27 cellular contexts compared by ENCODE assay signal in the genomic region with DNA sequence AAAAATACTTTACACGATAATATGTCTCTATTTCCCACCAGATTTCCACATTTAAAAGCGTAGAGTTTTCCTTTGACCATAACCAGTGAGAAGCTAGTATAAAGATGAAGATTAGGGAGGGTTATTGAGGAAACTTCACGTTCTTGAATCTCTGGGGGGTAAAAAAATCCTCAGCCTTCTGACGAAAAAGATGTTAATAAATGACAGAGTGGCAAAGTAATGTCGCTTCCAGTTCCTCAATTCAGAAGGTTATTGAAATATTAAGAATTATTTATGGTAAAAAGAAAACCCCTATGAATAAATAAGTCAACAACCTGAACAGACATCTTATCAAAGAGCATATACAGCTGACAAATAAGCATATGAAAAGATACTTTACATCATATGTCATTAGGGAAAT.
DNase-seq lines count a peak whose midpoint lies in the region; ATAC-seq, FAIRE-seq and TF ChIP-seq lines count a peak whose summit lies in the region.
"Had no signal": no experiment of that assay in that cellular context is flagged by ENCODE, and none has a peak within 500 bp of the region (broad histone marks: within the 10 kb centered on the region; RNA-seq: fewer than 3 reads in every experiment).

No MANE protein-coding gene starts in this region.

- no peak overlapping the region for H3K27ac ChIP-seq in osteoblast (ENCODE audit: low read depth, low read length)
- H3K27ac ChIP-seq: BLaER1, gastrocnemius medialis, HL-60, neutrophil, prostate gland, sigmoid colon, tibial nerve had no signal

- no peak overlapping the region for H2AFZ ChIP-seq in osteoblast (ENCODE audit: low read length)

- H3K4me1 Mint-ChIP-seq in activated CD4-positive, alpha-beta memory T cell treated with anti-CD3 and anti-CD28 coated beads for 36 hours (ENCODE audit: low read depth) = no peaks in the 10 kb centered on the region
- H3K4me1 Mint-ChIP-seq in activated T-cell treated with anti-CD3 and anti-CD28 coated beads, Interleukin-2, amount 50 U/mL, for 24 hours (ENCODE audit: low read depth) = no peaks in the 10 kb centered on the region
- H3K4me1 Mint-ChIP-seq: H9; stimulated activated effector memory CD8-positive, alpha-beta T cell treated with anti-CD3 and anti-CD28 coated beads, Interleukin-12 subunit alpha, Interleukin-12 subunit beta, amount 100 ng/mL, for 72 hours had no signal

- intact Hi-C loops in activated CD4-positive, alpha-beta memory T cell treated with anti-CD3 and anti-CD28 coated beads for 36 hours (cut with micrococcal nuclease) = no loop called here

- CTCF ChIA-PET in activated CD4-positive, alpha-beta memory T cell treated with anti-CD3 and anti-CD28 coated beads for 36 hours (lab: Charles Lee) = no interaction called here

- no peaks in the 10 kb centered on the region for H3K9me3 ChIP-seq in osteoblast (ENCODE audit: low read depth, low read length)
- H3K9me3 ChIP-seq: BLaER1, gastrocnemius medialis, MG63, neutrophil, prostate gland, sigmoid colon, tibial nerve had no signal

- no peak overlapping the region for H3K27ac Mint-ChIP-seq in activated CD4-positive, alpha-beta memory T cell treated with anti-CD3 and anti-CD28 coated beads for 36 hours
- no peak overlapping the region for H3K27ac Mint-ChIP-seq in activated T-cell treated with anti-CD3 and anti-CD28 coated beads, Interleukin-2, amount 50 U/mL, for 24 hours
- H3K27ac Mint-ChIP-seq: activated CD8-positive, alpha-beta T cell treated with anti-CD3 and anti-CD28 coated beads, Interleukin-2, amount 10 ng/mL, durations not matched to agents 7 days and 5 days; activated naive CD4-positive, alpha-beta T cell treated with anti-CD3 and anti-CD28 coated beads, Interleukin-2, amount 50 U/mL, for 72 hours; H9; stimulated activated effector memory CD8-positive, alpha-beta T cell treated with anti-CD3 and anti-CD28 coated beads, Interleukin-12 subunit alpha, Interleukin-12 subunit beta, amount 100 ng/mL, for 72 hours had no signal

- FAIRE-seq in D721Med (lab: Jason Lieb, UNC) = no peak
- FAIRE-seq: endothelial cell of umbilical vein had no signal

- no peaks in the 10 kb centered on the region for H3K27me3 ChIP-seq in osteoblast (ENCODE audit: insufficient read depth, low read length)
- H3K27me3 ChIP-seq: BLaER1, gastrocnemius medialis, MG63, neutrophil, sigmoid colon, tibial nerve had no signal

- no peaks in the 10 kb centered on the region for H4K20me1 ChIP-seq in osteoblast (ENCODE audit: insufficient read depth, low read length)
- H4K20me1 ChIP-seq: BLaER1 had no signal

- peaks cover 10% of the 10 kb centered on the region for H3K9me3 Mint-ChIP-seq in activated CD4-positive, alpha-beta memory T cell treated with anti-CD3 and anti-CD28 coated beads for 36 hours
- H3K9me3 Mint-ChIP-seq in activated T-cell treated with anti-CD3 and anti-CD28 coated beads, Interleukin-2, amount 50 U/mL, for 24 hours = no peaks in the 10 kb centered on the region

- TF ChIP-seq CTCF in D721Med (IDR thresholded peaks at IDR 0.05; ENCODE audit: insufficient read depth, missing control alignments) (no peak), osteoblast (IDR thresholded peaks at IDR 0.05; ENCODE audit: extremely low read depth, low read depth, low read length) (no peak)

- no peak overlapping the region for H3K4me2 ChIP-seq in osteoblast (ENCODE audit: insufficient read depth, low read length)
- H3K4me2 ChIP-seq: BLaER1 had no signal

- no peaks in the 10 kb centered on the region for H3K27me3 Mint-ChIP-seq in activated CD4-positive, alpha-beta memory T cell treated with anti-CD3 and anti-CD28 coated beads for 36 hours
- no peaks in the 10 kb centered on the region for H3K27me3 Mint-ChIP-seq in activated T-cell treated with anti-CD3 and anti-CD28 coated beads, Interleukin-2, amount 50 U/mL, for 24 hours

- no peak overlapping the region for H3K4me3 Mint-ChIP-seq in activated CD4-positive, alpha-beta memory T cell treated with anti-CD3 and anti-CD28 coated beads for 36 hours
- no peak overlapping the region for H3K4me3 Mint-ChIP-seq in activated T-cell treated with anti-CD3 and anti-CD28 coated beads, Interleukin-2, amount 50 U/mL, for 24 hours
- H3K4me3 Mint-ChIP-seq: activated CD8-positive, alpha-beta T cell treated with anti-CD3 and anti-CD28 coated beads, Interleukin-2, amount 10 ng/mL, durations not matched to agents 7 days and 5 days; H9; stimulated activated effector memory CD8-positive, alpha-beta T cell treated with anti-CD3 and anti-CD28 coated beads, Interleukin-12 subunit alpha, Interleukin-12 subunit beta, amount 100 ng/mL, for 72 hours had no signal

- POLR2A ChIA-PET in activated CD4-positive, alpha-beta memory T cell treated with anti-CD3 and anti-CD28 coated beads for 36 hours (lab: Charles Lee) = no interaction called here

- no peaks in the 10 kb centered on the region for H3K79me2 ChIP-seq in osteoblast (ENCODE audit: insufficient read depth, low read length)

- no peak for DNase-seq in activated CD4-positive, alpha-beta memory T cell treated with anti-CD3 and anti-CD28 coated beads for 36 hours
- no peak for DNase-seq in D721Med (ENCODE audit: insufficient read length, low spot score)
- DNase-seq in activated T-cell treated with anti-CD3 and anti-CD28 coated beads, Interleukin-2, amount 50 U/mL, for 24 hours = no peak
- DNase-seq in osteoblast (ENCODE audit: insufficient read length, low spot score, missing footprints) = no peak
- DNase-seq: activated CD8-positive, alpha-beta T cell treated with anti-CD3 and anti-CD28 coated beads, Interleukin-2, amount 10 ng/mL, durations not matched to agents 7 days and 5 days; amygdala; gastrocnemius medialis; H9; KG1; kidney glomerular epithelial cell; MG63; NCI-H1105; NCI-H187; NCI-H82; SIG-M5; sigmoid colon had no signal

- no peaks in the 10 kb centered on the region for H3K36me3 ChIP-seq in osteoblast (ENCODE audit: insufficient read depth, low read length)
- H3K36me3 ChIP-seq: BLaER1, gastrocnemius medialis, MG63, neutrophil, prostate gland, sigmoid colon, tibial nerve had no signal

- H3K36me3 Mint-ChIP-seq in activated CD4-positive, alpha-beta memory T cell treated with anti-CD3 and anti-CD28 coated beads for 36 hours = no peaks in the 10 kb centered on the region
- no peaks in the 10 kb centered on the region for H3K36me3 Mint-ChIP-seq in activated T-cell treated with anti-CD3 and anti-CD28 coated beads, Interleukin-2, amount 50 U/mL, for 24 hours (ENCODE audit: low read depth)
- H3K36me3 Mint-ChIP-seq: activated naive CD4-positive, alpha-beta T cell treated with anti-CD3 and anti-CD28 coated beads, Interleukin-2, amount 50 U/mL, for 72 hours; stimulated activated effector memory CD8-positive, alpha-beta T cell treated with anti-CD3 and anti-CD28 coated beads, Interleukin-12 subunit alpha, Interleukin-12 subunit beta, amount 100 ng/mL, for 72 hours had no signal

- ATAC-seq in GM19043 (IDR thresholded peaks at IDR 0.05; ENCODE audit: low read depth, unreplicated experiment) (peak; percentile 62), GM21529 (IDR thresholded peaks at IDR 0.05; ENCODE audit: unreplicated experiment) (peak; percentile 48), HG03159 (IDR thresholded peaks at IDR 0.05; ENCODE audit: unreplicated experiment) (peak; percentile 67)
- ATAC-seq: activated CD8-positive, alpha-beta T cell treated with anti-CD3 and anti-CD28 coated beads, Interleukin-2, amount 10 ng/mL, durations not matched to agents 7 days and 5 days; activated naive CD4-positive, alpha-beta T cell treated with anti-CD3 and anti-CD28 coated beads, Interleukin-2, amount 50 U/mL, for 72 hours; gastrocnemius medialis; stimulated activated effector memory CD8-positive, alpha-beta T cell treated with anti-CD3 and anti-CD28 coated beads, Interleukin-12 subunit alpha, Interleukin-12 subunit beta, amount 100 ng/mL, for 72 hours had no signal

- no peak overlapping the region for H3K4me3 ChIP-seq in osteoblast (ENCODE audit: insufficient read depth, low read length)
- H3K4me3 ChIP-seq: BLaER1, gastrocnemius medialis, MG63, prostate gland, sigmoid colon, tibial nerve had no signal

- H3K4me1 ChIP-seq in osteoblast (ENCODE audit: insufficient read depth, low read length) = no peaks in the 10 kb centered on the region
- H3K4me1 ChIP-seq: BLaER1, gastrocnemius medialis, prostate gland, tibial nerve had no signal
